Comparison of ENCODE assay signal across 8 cellular contexts in genomic region chr5:141513627-141514329, GRCh38. TPM values are rescaled to one million over a fixed set of nuclear protein-coding genes. Genes with fewer than 3 reads are reported as not detected.
DNase-seq lines count a peak whose midpoint lies in the region; ATAC-seq and TF ChIP-seq lines count a peak whose summit lies in the region.

No MANE protein-coding gene starts in this region.

- TF ChIP-seq EP300 in esophagus muscularis mucosa (IDR thresholded peaks at IDR 0.05): no peak

- H3K4me3 ChIP-seq in HEK293 (ENCODE audit: low read depth, low read length) (no peak overlapping the region), esophagus muscularis mucosa (peak overlapping the region; percentile 65 to 71 (median 66)), muscle layer of colon (ENCODE audit: low read depth in 1 of 2, low read length in 2 of 2) (peak overlapping the region; percentile 83 to 92)

- TF ChIP-seq CTCF in HEK293 (tag by site-specific recombination; IDR thresholded peaks at IDR 0.05) (no peak), esophagus muscularis mucosa (IDR thresholded peaks at IDR 0.05) (no peak)

- peak overlapping the region; percentile 66 for H3K9ac ChIP-seq in muscle layer of colon (ENCODE audit: low read length)

- POLR2A ChIA-PET in HEK293 (lab: Yijun Ruan, JAX): interaction anchor here (1.2 to 2.3 kb wide), 2 partner anchors 37 to 39 kb away, joined by 3 to 7 read pairs; no protein-coding TSS in a partner anchor

- H3K27me3 ChIP-seq in esophagus muscularis mucosa (no peaks in the 10 kb centered on the region), muscle layer of colon (ENCODE audit: control insufficient read depth in 1 of 2, insufficient read depth in 2 of 2, low read length in 2 of 2) (no peaks in the 10 kb centered on the region)

- 6% methylated on average over 18 of the region's 29 CpGs for WGBS in esophagus muscularis mucosa

- CTCF ChIA-PET in HEK293 (lab: Yijun Ruan, JAX): interaction anchor here (0.6 to 5.8 kb wide), 10 partner anchors 10 to 658 kb away, joined by 3 to 67 read pairs (median 4); partner anchors contain the start of genes PCDHGA11 and PCDHGC5

- intact Hi-C loops in esophagus muscularis mucosa (cut with DNase I): loop anchor here (2.0 kb wide), 1 partner anchor 37 kb away; no protein-coding TSS in a partner anchor

- no peak overlapping the region for H3K27ac ChIP-seq in HEK293 (ENCODE audit: extremely low read depth, low read depth, low read length)
- peak overlapping the region; percentile 91 to 97 (median 94) for H3K27ac ChIP-seq in esophagus muscularis mucosa (replicated peaks in 1 of 4)
- H3K27ac ChIP-seq in muscle layer of colon (ENCODE audit: low read depth, low read length): peak overlapping the region; percentile 88

- H3K36me3 Mint-ChIP-seq in activated T-cell treated with anti-CD3 and anti-CD28 coated beads, Interleukin-2, amount 50 U/mL, for 4 hours (ENCODE audit: insufficient read depth): peaks cover 28% of the 10 kb centered on the region

- no peak for TF ChIP-seq POLR2A in esophagus muscularis mucosa (IDR thresholded peaks at IDR 0.05; ENCODE audit: low read depth)

- peaks cover 41% of the 10 kb centered on the region for H3K4me1 Mint-ChIP-seq in activated T-cell treated with anti-CD3 and anti-CD28 coated beads, Interleukin-2, amount 50 U/mL, for 4 hours (ENCODE audit: low read depth)

- H3K4me3 Mint-ChIP-seq in activated T-cell treated with anti-CD3 and anti-CD28 coated beads, Interleukin-2, amount 50 U/mL, for 4 hours: peak overlapping the region; percentile 83

- no peaks in the 10 kb centered on the region for H3K9me3 Mint-ChIP-seq in activated T-cell treated with anti-CD3 and anti-CD28 coated beads, Interleukin-2, amount 50 U/mL, for 4 hours

- ATAC-seq in activated T-cell treated with anti-CD3 and anti-CD28 coated beads, Interleukin-2, amount 50 U/mL, for 4 hours: peak; percentile 69 to 74

- peaks cover 4 to 50% of the 10 kb centered on the region in 2 experiments; a peak in 2 of 3 replicates for H3K36me3 ChIP-seq in HEK293 (ENCODE audit: control insufficient read depth in 2 of 2, insufficient read depth in 1 of 2, low read length in 2 of 2)
- H3K36me3 ChIP-seq in esophagus muscularis mucosa: peaks cover 0 to 61% (median 34%) of the 10 kb centered on the region in 4 donors
- peaks cover 24% of the 10 kb centered on the region for H3K36me3 ChIP-seq in muscle layer of colon (ENCODE audit: insufficient read depth, low read length)

- H3K4me1 ChIP-seq in HEK293 (ENCODE audit: control insufficient read depth, insufficient read depth, low read length) (no peaks in the 10 kb centered on the region; the same call in 1 of the 2 replicates), esophagus muscularis mucosa (peaks cover 55 to 73% (median 61%) of the 10 kb centered on the region in 4 donors), muscle layer of colon (ENCODE audit: insufficient read depth, low read length) (peaks cover 36% of the 10 kb centered on the region)

- DNase-seq in DMS114 treated with DMSO at 0.1 percent for 48 hours (lab: John Stamatoyannopoulos, UW; ENCODE audit: unreplicated experiment) (peak; percentile 68), NCI-H526 (lab: John Stamatoyannopoulos, UW) (peak; percentile 53 to 77), esophagus muscularis mucosa (ENCODE audit: extremely low spot score) (no peak), RKO (ENCODE audit: low spot score) (no peak)
- peak; percentile 68 for DNase-seq in activated T-cell treated with anti-CD3 and anti-CD28 coated beads, Interleukin-2, amount 50 U/mL, for 4 hours
- peak; percentile 74 to 75 for DNase-seq in stimulated activated CD8-positive, alpha-beta memory T cell treated with anti-CD3 and anti-CD28 coated beads, Interleukin-7, amount 100 ng/mL, for 4 hours (ENCODE audit: low read depth in 2 of 2)

- H3K27me3 Mint-ChIP-seq in activated T-cell treated with anti-CD3 and anti-CD28 coated beads, Interleukin-2, amount 50 U/mL, for 4 hours (ENCODE audit: low read depth): no peaks in the 10 kb centered on the region

- H3K9me3 ChIP-seq in HEK293 (ENCODE audit: control insufficient read depth, insufficient read depth, low read depth, low read length) (no peaks in the 10 kb centered on the region), esophagus muscularis mucosa (no peaks in the 10 kb centered on the region), muscle layer of colon (ENCODE audit: low read length) (no peaks in the 10 kb centered on the region)

TF ChIP-seq in HEK293, 187 proteins besides CTCF, POLR2A, EP300 and RAD21:
- TF ChIP-seq KLF10 (tag by site-specific recombination; IDR thresholded peaks at IDR 0.05): no peak
- TF ChIP-seq OSR2 (tag by site-specific recombination; IDR thresholded peaks at IDR 0.05): no peak
- no peak for TF ChIP-seq ZBTB20 (tag by site-specific recombination; IDR thresholded peaks at IDR 0.05)
- peak; percentile 25; the same call in 1 of the 2 replicates for TF ChIP-seq EGR2 (tag by site-specific recombination; IDR thresholded peaks at IDR 0.05; ENCODE audit: low read depth)
- TF ChIP-seq HOXD13 (CRISPR knock-in tag; IDR thresholded peaks at IDR 0.05; ENCODE audit: borderline replicate concordance): no peak
- TF ChIP-seq ZFHX2 (tag by site-specific recombination; conservative IDR thresholded peaks at IDR 0.05): peak; percentile 31; the same call in 1 of the 2 replicates
- no peak for TF ChIP-seq ZNF221 (tag by site-specific recombination; IDR thresholded peaks at IDR 0.05; ENCODE audit: borderline replicate concordance)
- TF ChIP-seq, protein P1, sequence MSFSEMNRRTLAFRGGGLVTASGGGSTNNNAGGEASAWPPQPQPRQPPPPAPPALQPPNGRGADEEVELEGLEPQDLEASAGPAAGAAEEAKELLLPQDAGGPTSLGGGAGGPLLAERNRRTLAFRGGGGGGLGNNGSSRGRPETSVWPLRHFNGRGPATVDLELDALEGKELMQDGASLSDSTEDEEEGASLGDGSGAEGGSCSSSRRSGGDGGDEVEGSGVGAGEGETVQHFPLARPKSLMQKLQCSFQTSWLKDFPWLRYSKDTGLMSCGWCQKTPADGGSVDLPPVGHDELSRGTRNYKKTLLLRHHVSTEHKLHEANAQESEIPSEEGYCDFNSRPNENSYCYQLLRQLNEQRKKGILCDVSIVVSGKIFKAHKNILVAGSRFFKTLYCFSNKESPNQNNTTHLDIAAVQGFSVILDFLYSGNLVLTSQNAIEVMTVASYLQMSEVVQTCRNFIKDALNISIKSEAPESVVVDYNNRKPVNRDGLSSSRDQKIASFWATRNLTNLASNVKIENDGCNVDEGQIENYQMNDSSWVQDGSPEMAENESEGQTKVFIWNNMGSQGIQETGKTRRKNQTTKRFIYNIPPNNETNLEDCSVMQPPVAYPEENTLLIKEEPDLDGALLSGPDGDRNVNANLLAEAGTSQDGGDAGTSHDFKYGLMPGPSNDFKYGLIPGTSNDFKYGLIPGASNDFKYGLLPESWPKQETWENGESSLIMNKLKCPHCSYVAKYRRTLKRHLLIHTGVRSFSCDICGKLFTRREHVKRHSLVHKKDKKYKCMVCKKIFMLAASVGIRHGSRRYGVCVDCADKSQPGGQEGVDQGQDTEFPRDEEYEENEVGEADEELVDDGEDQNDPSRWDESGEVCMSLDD (tag by site-specific recombination; IDR thresholded peaks at IDR 0.05): no peak
- peak; percentile 44; the same call in 1 of the 2 replicates for TF ChIP-seq SP7 (tag by site-specific recombination; IDR thresholded peaks at IDR 0.05)
- TF ChIP-seq KLF1 (tag by site-specific recombination; IDR thresholded peaks at IDR 0.05): peak; percentile 53
TF ChIP-seq in HEK293: peak in this region for 4.

RNA-seq across cellular contexts. Expression of gene PCDHGC5, which starts 24.9 kb away (rescaled TPM):
- not detected for total RNA-seq in activated T-cell treated with anti-CD3 and anti-CD28 coated beads, Interleukin-2, amount 50 U/mL, for 4 hours
- 1 to 10 TPM in 3 of 4 donors, under 1 TPM in 1; 0.71 to 3.7 (median 1.4) TPM for total RNA-seq in esophagus muscularis mucosa

RNA-seq across cellular contexts. Expression of gene PCDHGC4, which starts 28.9 kb away (rescaled TPM):
- total RNA-seq in activated T-cell treated with anti-CD3 and anti-CD28 coated beads, Interleukin-2, amount 50 U/mL, for 4 hours: not detected
- total RNA-seq in esophagus muscularis mucosa: 1 to 10 TPM in 3 of 4 donors, under 1 TPM in 1; 0.91 to 3.3 (median 2.0) TPM

RNA-seq across cellular contexts. Expression of gene PCDHGC3, which starts 38.0 kb away (rescaled TPM):
- total RNA-seq in activated T-cell treated with anti-CD3 and anti-CD28 coated beads, Interleukin-2, amount 50 U/mL, for 4 hours: under 1 TPM; 0.22 to 0.55 (median 0.48) TPM
- 10 to 100 TPM; 56.5 to 81.1 (median 65.5) TPM for total RNA-seq in esophagus muscularis mucosa

Comparison
In these comparisons a context has a peak if more than half of its experiments do, and no peak if none do; other contexts are left out.
1. DNase-seq: peak in DMS114 treated with DMSO at 0.1 percent for 48 hours (single experiment), NCI-H526 (2 of 2), activated T-cell treated with anti-CD3 and anti-CD28 coated beads, Interleukin-2, amount 50 U/mL, for 4 hours (single experiment) and stimulated activated CD8-positive, alpha-beta memory T cell treated with anti-CD3 and anti-CD28 coated beads, Interleukin-7, amount 100 ng/mL, for 4 hours (2 of 2); none in esophagus muscularis mucosa (single experiment) and RKO (single experiment).
2. RNA of gene PCDHGC3, which starts 38.0 kb away (total RNA-seq): 56.5 to 81.1 TPM in esophagus muscularis mucosa; 0.22 to 0.55 TPM in activated T-cell treated with anti-CD3 and anti-CD28 coated beads, Interleukin-2, amount 50 U/mL, for 4 hours; every median in the first group is over 10 times any median in the second.